ENCODE assay signal across 8 cellular contexts in genomic region chr5:172454355-172455086, GRCh38. TPM values are rescaled to one million over a fixed set of nuclear protein-coding genes. Genes with fewer than 3 reads are reported as not detected.
DNase-seq lines count a peak whose midpoint lies in the region; ATAC-seq and TF ChIP-seq lines count a peak whose summit lies in the region.

Gene SH3PXD2B (minus strand): TSS chr5:172454525. CDS start chr5:172454352, 173 bp downstream.

- H3K36me3 ChIP-seq in BJ (ENCODE audit: control insufficient read depth, insufficient read depth, low read length): no peaks in the 10 kb centered on the region; the same call in 1 of the 2 replicates
- H3K36me3 ChIP-seq in neural progenitor cell: no peaks in the 10 kb centered on the region
- H3K36me3 ChIP-seq in urinary bladder (ENCODE audit: insufficient read depth): no peaks in the 10 kb centered on the region

- DNase-seq in BJ (ENCODE audit: low read depth) (no peak), NOMO-1 treated with dmso at 0.1 percent for 144 hours (lab: John Stamatoyannopoulos, UW; ENCODE audit: unreplicated experiment) (peak; percentile 39), germinal center (ENCODE audit: low spot score) (peak; percentile 29), neural progenitor cell (ENCODE audit: low spot score) (peak; percentile 91), NCI-H187 (lab: John Stamatoyannopoulos, UW) (no peak)
- peak in 1 of 2 donors; percentile 32 for DNase-seq in activated naive CD4-positive, alpha-beta T cell treated with anti-CD3 and anti-CD28 coated beads, Interleukin-2, amount 50 U/mL, for 72 hours (ENCODE audit: low spot score in 2 of 2)

- H3K9ac ChIP-seq in neural progenitor cell: peak within 1 kb of the TSS; percentile 3

- CTCF ChIA-PET in BJ (lab: Yijun Ruan, JAX): interaction anchor here (0.8 kb wide), 2 partner anchors 41 to 169 kb away, joined by 3 read pairs; no protein-coding TSS in a partner anchor

- peaks cover 42% of the 10 kb centered on the region for H3K79me2 ChIP-seq in neural progenitor cell (ENCODE audit: low read depth)

- H3K27me3 ChIP-seq in BJ (ENCODE audit: control insufficient read depth, insufficient read depth, low read length): no peaks in the 10 kb centered on the region
- H3K27me3 ChIP-seq in neural progenitor cell: no peaks in the 10 kb centered on the region

- H3F3A ChIP-seq in neural progenitor cell (ENCODE audit: low read depth): peaks cover 43% of the 10 kb centered on the region

- POLR2A ChIA-PET in BJ (lab: Charles Lee): no interaction called here

- ATAC-seq in GM21723 (IDR thresholded peaks at IDR 0.05; ENCODE audit: unreplicated experiment): peak; percentile 70
- ATAC-seq in activated naive CD4-positive, alpha-beta T cell treated with anti-CD3 and anti-CD28 coated beads, Interleukin-2, amount 50 U/mL, for 72 hours: peak; percentile 48 to 81

- H3K27ac Mint-ChIP-seq in activated naive CD4-positive, alpha-beta T cell treated with anti-CD3 and anti-CD28 coated beads, Interleukin-2, amount 50 U/mL, for 72 hours: no peak within 1 kb of the TSS
- H3K27ac Mint-ChIP-seq in neural progenitor cell: peak within 1 kb of the TSS; percentile 85

- H4K20me1 ChIP-seq in neural progenitor cell (ENCODE audit: low read depth): peaks cover 32% of the 10 kb centered on the region

- H3K4me1 Mint-ChIP-seq in neural progenitor cell: peaks cover 60% of the 10 kb centered on the region

- H3K4me3 Mint-ChIP-seq in neural progenitor cell: peak within 1 kb of the TSS; percentile 92

- H3K36me3 Mint-ChIP-seq in activated naive CD4-positive, alpha-beta T cell treated with anti-CD3 and anti-CD28 coated beads, Interleukin-2, amount 50 U/mL, for 72 hours: peaks cover 6% of the 10 kb centered on the region in 2 donors
- H3K36me3 Mint-ChIP-seq in neural progenitor cell: no peaks in the 10 kb centered on the region

- H3K4me1 ChIP-seq in neural progenitor cell: peaks cover 20% of the 10 kb centered on the region
- H3K4me1 ChIP-seq in urinary bladder (ENCODE audit: insufficient read depth): no peaks in the 10 kb centered on the region

- TF ChIP-seq CTCF in BJ (IDR thresholded peaks at IDR 0.05; ENCODE audit: insufficient read depth, low read depth, low read length) (no peak), neural progenitor cell (IDR thresholded peaks at IDR 0.05) (no peak)

- H2AFZ ChIP-seq in neural progenitor cell (replicated peaks): peak within 1 kb of the TSS; percentile 23

- H3K27ac ChIP-seq in neural progenitor cell (peak within 1 kb of the TSS; percentile 42), urinary bladder (ENCODE audit: low read depth) (peak within 1 kb of the TSS; percentile 72)

- H3K4me3 ChIP-seq in BJ (ENCODE audit: low read depth, low read length) (peak within 1 kb of the TSS; percentile 88), neural progenitor cell (peak within 1 kb of the TSS; percentile 93), urinary bladder (ENCODE audit: low read depth, low read length) (peak within 1 kb of the TSS; percentile 83)

- H3K4me2 ChIP-seq in neural progenitor cell: peak within 1 kb of the TSS; percentile 76

- H3K9me3 ChIP-seq in neural progenitor cell (ENCODE audit: low read depth): no peaks in the 10 kb centered on the region

- no peaks in the 10 kb centered on the region for H3K9me3 Mint-ChIP-seq in activated naive CD4-positive, alpha-beta T cell treated with anti-CD3 and anti-CD28 coated beads, Interleukin-2, amount 50 U/mL, for 72 hours
- H3K9me3 Mint-ChIP-seq in neural progenitor cell: no peaks in the 10 kb centered on the region

- WGBS in urinary bladder: 2% methylated on average over 77 of the region's 90 CpGs

- peaks cover 9% of the 10 kb centered on the region for H3K27me3 Mint-ChIP-seq in neural progenitor cell (ENCODE audit: insufficient read depth, low read depth)

RNA-seq across cellular contexts. Expression of gene SH3PXD2B, which starts in this region (rescaled TPM):
- 11.6 and 15.5 TPM in 2 replicates for polyA plus RNA-seq in BJ (2011; rRNA removed)
- polyA minus RNA-seq in BJ (2011; rRNA and poly(A)+ RNA removed): 14.1 and 15.0 TPM in 2 replicates
- under 1 TPM; 0.09 to 0.64 TPM for total RNA-seq in activated naive CD4-positive, alpha-beta T cell treated with anti-CD3 and anti-CD28 coated beads, Interleukin-2, amount 50 U/mL, for 72 hours
- 27.3 and 46.3 TPM in 2 replicates for total RNA-seq in neural progenitor cell (ENCODE audit: low replicate concordance)
- 24.3 TPM for total RNA-seq in urinary bladder
- polyA plus RNA-seq in urinary bladder: 39.4 TPM

Comparison
In these comparisons a context has a peak if more than half of its experiments do, and no peak if none do; other contexts are left out.
1. RNA of gene SH3PXD2B (total RNA-seq): 27.3 to 46.3 TPM in neural progenitor cell and 24.3 TPM in urinary bladder (single experiment); 0.09 to 0.64 TPM in activated naive CD4-positive, alpha-beta T cell treated with anti-CD3 and anti-CD28 coated beads, Interleukin-2, amount 50 U/mL, for 72 hours; every median in the first group is over 10 times any median in the second.
2. Peak in ATAC-seq in activated naive CD4-positive, alpha-beta T cell treated with anti-CD3 and anti-CD28 coated beads, Interleukin-2, amount 50 U/mL, for 72 hours; RNA of the gene not detected or under 1 TPM.
3. DNase-seq: peak in NOMO-1 treated with dmso at 0.1 percent for 144 hours (single experiment), germinal center (single experiment) and neural progenitor cell (single experiment); none in BJ (single experiment) and NCI-H187 (0 of 2).
4. Peak in every context shown above with its lines, with median percentiles within 50 percentile points of each other: H3K4me3 ChIP-seq.